Comparison of ENCODE assay signal across 10 cellular contexts in genomic region chr14:27148143-27148542, GRCh38.
"Had no signal": no experiment of that assay in that cellular context is flagged by ENCODE, and none has a peak within 500 bp of the region (broad histone marks: within the 10 kb centered on the region; RNA-seq: fewer than 3 reads in every experiment).

No MANE protein-coding gene starts in this region.

- H3K4me2 ChIP-seq: GM23338 had no signal

- H2AFZ ChIP-seq: GM23338 had no signal

- DNase-seq: H9, HCEC 1CT, HFFc6, IMR-90, KG1 had no signal

- FAIRE-seq: H1, H54, HTR-8/SVneo, K562 had no signal

- ATAC-seq: GM23338, K562 had no signal

- H3K4me3 ChIP-seq: GM23338, K562 had no signal
